10 cellular contexts compared by ENCODE assay signal in the genomic region with DNA sequence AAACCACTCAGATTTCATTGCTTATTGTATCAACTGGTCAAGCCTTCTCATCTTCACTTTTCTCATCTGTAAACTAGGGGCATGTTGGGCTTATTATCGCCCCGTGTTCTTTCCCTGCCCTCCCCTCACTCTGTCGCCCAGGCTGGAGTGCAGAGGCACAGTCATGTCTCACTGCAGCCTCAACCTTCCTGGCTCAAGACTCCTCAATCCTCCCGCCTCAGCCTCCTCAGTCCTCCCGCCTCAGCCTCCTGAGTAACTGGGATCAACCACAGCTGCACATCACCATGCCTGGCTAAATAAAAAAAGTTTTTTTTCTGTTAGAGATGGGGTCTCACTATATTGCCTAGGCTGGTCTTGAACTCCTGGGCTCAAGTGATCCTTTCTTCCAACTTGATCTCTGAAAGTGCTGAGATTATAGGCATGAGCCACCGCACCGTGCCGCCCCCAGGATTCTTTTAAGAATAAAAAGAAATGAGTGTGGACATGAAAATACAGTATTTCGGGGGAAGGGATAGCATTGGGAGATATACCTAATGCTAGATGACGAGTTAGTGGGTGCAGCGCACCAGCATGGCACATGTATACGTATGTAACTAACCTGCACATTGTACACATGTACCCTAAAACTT. TPM values are rescaled to one million over a fixed set of nuclear protein-coding genes. Genes with fewer than 3 reads are reported as not detected.
DNase-seq lines count a peak whose midpoint lies in the region; ATAC-seq, FAIRE-seq and TF ChIP-seq lines count a peak whose summit lies in the region.
"Had no signal": no experiment of that assay in that cellular context is flagged by ENCODE, and none has a peak within 500 bp of the region (broad histone marks: within the 10 kb centered on the region; RNA-seq: fewer than 3 reads in every experiment).

No MANE protein-coding gene starts in this region.

- peak overlapping the region; percentile 94 for H3K27ac Mint-ChIP-seq in stimulated activated naive CD8-positive, alpha-beta T cell treated with anti-CD3 and anti-CD28 coated beads, Interleukin-15, Interleukin-2, amounts not matched to agents 100 ng/mL and 50 ng/mL, for 24 hours
- peak overlapping the region; percentile 99 for H3K27ac Mint-ChIP-seq in mesothelial cell of epicardium

- in situ Hi-C loops in K562 (cut with MboI): no loop called here

- H3K4me1 ChIP-seq in K562 (replicated peaks in 1 of 2; ENCODE audit: control insufficient read depth in 2 of 2, insufficient read depth in 2 of 2, low read length in 2 of 2): peaks cover 13 to 18% of the 10 kb centered on the region in 2 experiments

- H3K4me2 ChIP-seq in K562 (ENCODE audit: insufficient read depth, low read length): peak overlapping the region; percentile 85

- peak overlapping the region; percentile 82 to 87 for H3K9ac ChIP-seq in K562 (ENCODE audit: insufficient read depth in 1 of 2, low read depth in 2 of 2, low read length in 2 of 2)

- H3K4me1 Mint-ChIP-seq in stimulated activated naive CD8-positive, alpha-beta T cell treated with anti-CD3 and anti-CD28 coated beads, Interleukin-15, Interleukin-2, amounts not matched to agents 100 ng/mL and 50 ng/mL, for 24 hours (ENCODE audit: low read depth): peaks cover 68% of the 10 kb centered on the region
- H3K4me1 Mint-ChIP-seq in mesothelial cell of epicardium: peaks cover 39% of the 10 kb centered on the region

- intact Hi-C loops in K562 (cut with micrococcal nuclease): no loop called here

- TF ChIP-seq EP300 in K562 (IDR thresholded peaks at IDR 0.05; ENCODE audit: low read length): no peak

- H3K27ac ChIP-seq in K562 (ENCODE audit: extremely low read depth, low read depth, low read length): no peak overlapping the region

- 70% methylated on average over 11 of the region's 12 CpGs for WGBS in K562 (ENCODE audit: insufficient coverage, low coverage, missing lambda C conversion rate)

- no peak for FAIRE-seq in K562 (lab: Jason Lieb, UNC)

- no peaks in the 10 kb centered on the region for H3K9me3 ChIP-seq in K562 (replicated peaks; ENCODE audit: control insufficient read depth, insufficient read depth, low read depth, low read length)

- TF ChIP-seq RAD21 in K562 (CRISPR knock-in tag; conservative IDR thresholded peaks at IDR 0.05 in 1 of 2, IDR thresholded peaks at IDR 0.05 in 1 of 2): no peak

- H3K79me2 ChIP-seq in K562 (ENCODE audit: control insufficient read depth, insufficient read depth, low read length): peaks cover 71% of the 10 kb centered on the region

- no peak for ATAC-seq in stimulated activated naive CD8-positive, alpha-beta T cell treated with anti-CD3 and anti-CD28 coated beads, Interleukin-15, Interleukin-2, amounts not matched to agents 100 U/mL and 50 U/mL, for 24 hours
- ATAC-seq in K562: no peak
- no peak for ATAC-seq in HG02870 (IDR thresholded peaks at IDR 0.05; ENCODE audit: unreplicated experiment)

- no peaks in the 10 kb centered on the region for H4K20me1 ChIP-seq in K562 (replicated peaks; ENCODE audit: control insufficient read depth, insufficient read depth, low read length)

- CTCF ChIA-PET in K562 (lab: Yijun Ruan, JAX; ENCODE audit: low intra/inter-chr PET ratio): no interaction called here

- H3K36me3 ChIP-seq in K562 (ENCODE audit: control insufficient read depth, insufficient read depth, low read length): peaks cover 57% of the 10 kb centered on the region

- no peak for TF ChIP-seq CTCF in K562 (IDR thresholded peaks at IDR 0.05 in 2 of 3, conservative IDR thresholded peaks at IDR 0.05 in 1 of 3; ENCODE audit: insufficient read depth in 2 of 3, low read depth in 1 of 3, low read length in 3 of 3)
- no peak for TF ChIP-seq CTCF in mesothelial cell of epicardium (IDR thresholded peaks at IDR 0.05; ENCODE audit: unreplicated experiment)

- H3K9me1 ChIP-seq in K562 (ENCODE audit: control insufficient read depth, insufficient read depth, low read length): no peaks in the 10 kb centered on the region

- POLR2A ChIA-PET in K562 (lab: Yijun Ruan, JAX): interaction anchor here (0.7 kb wide), 1 partner anchor 11 kb away, joined by 5 read pairs; no protein-coding TSS in a partner anchor

- peak overlapping the region; percentile 95 for H3K4me3 Mint-ChIP-seq in stimulated activated naive CD8-positive, alpha-beta T cell treated with anti-CD3 and anti-CD28 coated beads, Interleukin-15, Interleukin-2, amounts not matched to agents 100 ng/mL and 50 ng/mL, for 24 hours
- peak overlapping the region; percentile 98 for H3K4me3 Mint-ChIP-seq in mesothelial cell of epicardium

- no peaks in the 10 kb centered on the region for H3K9me3 Mint-ChIP-seq in stimulated activated naive CD8-positive, alpha-beta T cell treated with anti-CD3 and anti-CD28 coated beads, Interleukin-15, Interleukin-2, amounts not matched to agents 100 ng/mL and 50 ng/mL, for 24 hours
- H3K9me3 Mint-ChIP-seq in mesothelial cell of epicardium: no peaks in the 10 kb centered on the region

- H3K27me3 Mint-ChIP-seq in stimulated activated naive CD8-positive, alpha-beta T cell treated with anti-CD3 and anti-CD28 coated beads, Interleukin-15, Interleukin-2, amounts not matched to agents 100 ng/mL and 50 ng/mL, for 24 hours: no peaks in the 10 kb centered on the region
- no peaks in the 10 kb centered on the region for H3K27me3 Mint-ChIP-seq in mesothelial cell of epicardium (ENCODE audit: low read depth)

- H3K27me3 ChIP-seq in K562 (ENCODE audit: control insufficient read depth in 2 of 2, insufficient read depth in 2 of 2, low read length in 2 of 2): no peaks in the 10 kb centered on the region

- DNase-seq in stimulated activated naive CD8-positive, alpha-beta T cell treated with anti-CD3 and anti-CD28 coated beads, Interleukin-15, Interleukin-2, amounts not matched to agents 100 U/mL and 50 U/mL, for 24 hours: no peak
- DNase-seq in K562 (ENCODE audit: extremely low read depth in 1 of 4, low spot score in 3 of 4) (peak in 1 of 4 experiments; percentile 32), mesothelial cell of epicardium (ENCODE audit: low spot score in 2 of 2, unreplicated experiment in 2 of 2) (no peak), activated gamma-delta T cell (lab: John Stamatoyannopoulos, UW) (no peak), KG1 (lab: John Stamatoyannopoulos, UW) (no peak), COR-L47 (lab: John Stamatoyannopoulos, UW) (no peak)

- BruUV-seq in K562 (replicated peaks; lab: Mats Ljungman, UMichigan): no TSS peak

- peak overlapping the region; percentile 89 for H3K4me3 ChIP-seq in K562

- no peak overlapping the region for H2AFZ ChIP-seq in K562 (ENCODE audit: low read depth, low read length)

- TF ChIP-seq POLR2A in K562 (conservative IDR thresholded peaks at IDR 0.05): no peak

- H3K36me3 Mint-ChIP-seq in stimulated activated naive CD8-positive, alpha-beta T cell treated with anti-CD3 and anti-CD28 coated beads, Interleukin-15, Interleukin-2, amounts not matched to agents 100 ng/mL and 50 ng/mL, for 24 hours (ENCODE audit: low read depth): peaks cover 53% of the 10 kb centered on the region
- H3K36me3 Mint-ChIP-seq in mesothelial cell of epicardium: peaks cover 22% of the 10 kb centered on the region

RNA-seq across cellular contexts. Expression of a gene that starts 2.0 kb away (rescaled TPM):
- 22.0 and 30.3 TPM in 2 replicates for total RNA-seq in K562 (2011; cell fraction: chromatin; rRNA removed; ENCODE audit: low replicate concordance)
- total RNA-seq in K562 (2011; cell fraction: nucleolus; rRNA removed): 14.2 and 15.8 TPM in 2 replicates
- total RNA-seq in K562 (2011; cell fraction: nucleoplasm; rRNA removed): 18.6 and 22.0 TPM in 2 replicates
- total RNA-seq in K562 (2014; rRNA removed) (7.0 and 9.4 TPM in 2 replicates), K562 (2014; rRNA removed; fragmentation: Illumina TruSeq; extraction: Trizol) (4.8 and 4.9 TPM in 2 replicates), K562 (2015; rRNA removed; fragmentation: Illumina TruSeq; extraction: Trizol) (7.0 and 7.5 TPM in 2 replicates), K562 (2021) (16.1 and 18.4 TPM in 2 replicates), mesothelial cell of epicardium (47.6 to 50.6 TPM (median 49.6 TPM) in 3 replicates)
- polyA plus RNA-seq in K562 (2011; rRNA removed) (4.3 and 8.2 TPM in 2 replicates), K562 (2014; fragmentation: Illumina TruSeq; extraction: Trizol) (12.7 and 13.4 TPM in 2 replicates), K562 (2014; fragmentation: Nextera tagmentation; extraction: Ambion mirVana) (under 1 TPM; 0.32 to 0.45 TPM), K562 (2014; rRNA removed) (10.1 and 10.6 TPM in 2 replicates)
- 5.1 and 5.6 TPM in 2 replicates for polyA plus RNA-seq in K562 (2011; cell fraction: cytosol; rRNA removed)
- polyA plus RNA-seq in K562 (2011; cell fraction: nucleus; rRNA removed): 11.5 and 16.9 TPM in 2 replicates
- 10.7 and 12.1 TPM in 2 replicates for polyA plus RNA-seq in K562 (2012)
- polyA minus RNA-seq in K562 (2011; rRNA and poly(A)+ RNA removed): 3.5 and 4.2 TPM in 2 replicates
- polyA minus RNA-seq in K562 (2011; cell fraction: cytosol; rRNA and poly(A)+ RNA removed): 11.2 and 12.8 TPM in 2 replicates
- polyA minus RNA-seq in K562 (2011; cell fraction: nucleus; rRNA and poly(A)+ RNA removed): 6.6 and 7.6 TPM in 2 replicates

RNA-seq across cellular contexts. Expression of a gene that starts 35.9 kb away (rescaled TPM):
- 595 and 1,063 TPM in 2 replicates for total RNA-seq in K562 (2011; cell fraction: chromatin; rRNA removed; ENCODE audit: low replicate concordance)
- total RNA-seq in K562 (2011; cell fraction: nucleolus; rRNA removed): 470 and 588 TPM in 2 replicates
- total RNA-seq in K562 (2011; cell fraction: nucleoplasm; rRNA removed): 726 and 1,081 TPM in 2 replicates
- 353 and 366 TPM in 2 replicates for total RNA-seq in K562 (2014; rRNA removed)
- 589 and 672 TPM in 2 replicates for total RNA-seq in K562 (2014; rRNA removed; fragmentation: Illumina TruSeq; extraction: Trizol)
- total RNA-seq in K562 (2015; rRNA removed; fragmentation: Illumina TruSeq; extraction: Trizol): 630 and 666 TPM in 2 replicates
- total RNA-seq in K562 (2021): 707 and 758 TPM in 2 replicates
- polyA plus RNA-seq in K562 (2011; rRNA removed): 893 and 901 TPM in 2 replicates
- 80.1 and 207 TPM in 2 replicates for polyA plus RNA-seq in K562 (2011; cell fraction: cytosol; rRNA removed)
- polyA plus RNA-seq in K562 (2011; cell fraction: nucleus; rRNA removed): 205 and 280 TPM in 2 replicates
- polyA plus RNA-seq in K562 (2012): 481 and 714 TPM in 2 replicates
- polyA plus RNA-seq in K562 (2014; fragmentation: Illumina TruSeq; extraction: Trizol): 483 and 593 TPM in 2 replicates
- 100 to 1,000 TPM; 155 to 221 TPM for polyA plus RNA-seq in K562 (2014; fragmentation: Nextera tagmentation; extraction: Ambion mirVana)
- 402 and 423 TPM in 2 replicates for polyA plus RNA-seq in K562 (2014; rRNA removed)
- polyA minus RNA-seq in K562 (2011; rRNA and poly(A)+ RNA removed): 1,009 and 1,166 TPM in 2 replicates
- 646 and 729 TPM in 2 replicates for polyA minus RNA-seq in K562 (2011; cell fraction: cytosol; rRNA and poly(A)+ RNA removed)
- polyA minus RNA-seq in K562 (2011; cell fraction: nucleus; rRNA and poly(A)+ RNA removed): 57.6 and 190 TPM in 2 replicates
- total RNA-seq in mesothelial cell of epicardium: 487 to 514 TPM (median 500 TPM) in 3 replicates

RNA-seq across cellular contexts. Expression of a gene that starts 53.8 kb away (rescaled TPM):
- not detected in 2 replicates for total RNA-seq in K562 (2011; cell fraction: chromatin; rRNA removed; ENCODE audit: low replicate concordance)
- total RNA-seq in K562 (2011; cell fraction: nucleolus; rRNA removed): not detected in 2 replicates
- total RNA-seq in K562 (2011; cell fraction: nucleoplasm; rRNA removed): not detected in 2 replicates
- not detected in 2 replicates for total RNA-seq in K562 (2014; rRNA removed)
- not detected in 2 replicates for total RNA-seq in K562 (2014; rRNA removed; fragmentation: Illumina TruSeq; extraction: Trizol)
- total RNA-seq in K562 (2015; rRNA removed; fragmentation: Illumina TruSeq; extraction: Trizol): not detected in 2 replicates
- total RNA-seq in K562 (2021): not detected in 2 replicates
- not detected in 2 replicates for polyA plus RNA-seq in K562 (2011; rRNA removed)
- not detected in 2 replicates for polyA plus RNA-seq in K562 (2011; cell fraction: cytosol; rRNA removed)
- polyA plus RNA-seq in K562 (2011; cell fraction: nucleus; rRNA removed): 0.32 TPM in 1 of 2 replicates, not detected in the other
- polyA plus RNA-seq in K562 (2012): 0.10 and 0.22 TPM in 2 replicates
- polyA plus RNA-seq in K562 (2014; fragmentation: Illumina TruSeq; extraction: Trizol): not detected in 2 replicates
- polyA plus RNA-seq in K562 (2014; fragmentation: Nextera tagmentation; extraction: Ambion mirVana): not detected
- polyA plus RNA-seq in K562 (2014; rRNA removed): not detected in 2 replicates
- polyA minus RNA-seq in K562 (2011; rRNA and poly(A)+ RNA removed): not detected in 2 replicates
- not detected in 2 replicates for polyA minus RNA-seq in K562 (2011; cell fraction: cytosol; rRNA and poly(A)+ RNA removed)
- 0.44 TPM in 1 of 2 replicates, not detected in the other for polyA minus RNA-seq in K562 (2011; cell fraction: nucleus; rRNA and poly(A)+ RNA removed)
- 0.47 TPM in 1 of 3 replicates, not detected in the others for total RNA-seq in mesothelial cell of epicardium
- total RNA-seq: G401, renal cortical epithelial cell had no signal

RNA-seq across cellular contexts. Expression of a gene that starts 59.1 kb away (rescaled TPM):
- 0.90 TPM in 1 of 2 replicates, not detected in the other for total RNA-seq in K562 (2011; cell fraction: chromatin; rRNA removed; ENCODE audit: low replicate concordance)
- total RNA-seq in K562 (2011; cell fraction: nucleolus; rRNA removed): 0.83 and 1.1 TPM in 2 replicates
- total RNA-seq in K562 (2011; cell fraction: nucleoplasm; rRNA removed): not detected in 2 replicates
- total RNA-seq in K562 (2014; rRNA removed) (0.77 TPM in 1 of 2 replicates, not detected in the other), K562 (2014; rRNA removed; fragmentation: Illumina TruSeq; extraction: Trizol) (not detected in 2 replicates), K562 (2015; rRNA removed; fragmentation: Illumina TruSeq; extraction: Trizol) (not detected in 2 replicates), K562 (2021) (0.51 and 0.75 TPM in 2 replicates), mesothelial cell of epicardium (4.7 to 5.2 TPM (median 5.0 TPM) in 3 replicates)
- polyA plus RNA-seq in K562 (2011; rRNA removed) (not detected in 2 replicates), K562 (2014; fragmentation: Illumina TruSeq; extraction: Trizol) (not detected in 2 replicates), K562 (2014; fragmentation: Nextera tagmentation; extraction: Ambion mirVana) (not detected), K562 (2014; rRNA removed) (0.17 TPM in 1 of 2 replicates, not detected in the other)
- polyA plus RNA-seq in K562 (2011; cell fraction: cytosol; rRNA removed): not detected in 2 replicates
- polyA plus RNA-seq in K562 (2011; cell fraction: nucleus; rRNA removed): 0.65 and 0.75 TPM in 2 replicates
- polyA plus RNA-seq in K562 (2012): 0.47 TPM in 1 of 2 replicates, not detected in the other
- not detected in 2 replicates for polyA minus RNA-seq in K562 (2011; rRNA and poly(A)+ RNA removed)
- not detected in 2 replicates for polyA minus RNA-seq in K562 (2011; cell fraction: cytosol; rRNA and poly(A)+ RNA removed)
- polyA minus RNA-seq in K562 (2011; cell fraction: nucleus; rRNA and poly(A)+ RNA removed): not detected in 2 replicates
